24 cellular contexts compared by ENCODE assay signal in the genomic region with DNA sequence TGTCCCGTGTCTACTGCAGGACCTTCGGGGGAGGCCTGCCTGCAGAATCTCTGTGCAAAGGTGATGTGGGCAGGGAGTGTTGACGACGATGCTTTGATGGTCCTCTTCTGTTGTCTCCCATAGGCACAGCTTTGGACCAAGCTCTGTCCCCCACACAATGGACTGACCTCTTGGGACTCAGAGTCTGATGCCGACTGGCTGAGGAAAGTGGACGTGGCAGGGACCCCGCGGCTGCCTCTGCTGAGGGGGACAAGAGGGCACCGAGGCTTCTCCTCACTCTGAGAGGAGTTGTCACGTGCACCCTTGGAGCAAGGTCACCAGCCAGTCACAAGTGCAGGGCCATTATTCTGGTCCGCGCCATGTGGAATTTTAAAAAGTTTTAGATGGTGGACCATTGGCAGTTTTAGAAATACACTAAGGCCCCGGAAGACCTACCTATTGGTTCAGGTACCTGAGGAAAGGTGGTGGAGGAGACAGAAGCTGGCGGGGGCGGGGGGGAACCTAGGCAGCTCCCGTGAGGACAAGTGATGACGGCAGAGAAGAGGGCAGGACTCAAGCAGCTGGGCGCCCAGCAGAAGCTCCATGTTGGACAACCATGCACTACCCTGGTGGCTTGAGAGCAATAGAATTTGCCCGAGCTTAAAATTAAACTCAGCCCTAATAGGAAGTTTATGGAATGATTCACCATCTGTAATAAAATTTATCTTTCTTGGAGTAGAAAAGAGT.
"Had no signal": no experiment of that assay in that cellular context is flagged by ENCODE, and none has a peak within 500 bp of the region (broad histone marks: within the 10 kb centered on the region; RNA-seq: fewer than 3 reads in every experiment).

No MANE protein-coding gene starts in this region.

- H3K27ac ChIP-seq: adrenal gland, body of pancreas, heart left ventricle, ovary, prostate gland, WERI-Rb-1 had no signal

- H3K9me3 ChIP-seq: adrenal gland, body of pancreas, ovary, prostate gland had no signal

- H3K4me3 ChIP-seq: adrenal gland, body of pancreas, heart left ventricle, ovary, prostate gland had no signal

- DNase-seq: activated CD4-positive, alpha-beta memory T cell treated with anti-CD3 and anti-CD28 coated beads for 36 hours; activated CD4-positive, alpha-beta T cell treated with anti-CD3 and anti-CD28 coated beads, Interleukin-2, amount 10 ng/mL, durations not matched to agents 24 days and 14 days; activated CD4-positive, CD25-positive, alpha-beta regulatory T cell treated with anti-CD3 and anti-CD28 coated beads, Interleukin-2, amount 50 U/mL, for 72 hours; activated CD8-positive, alpha-beta memory T cell treated with anti-CD3 and anti-CD28 coated beads, Interleukin-2, amount 50 U/mL, for 4 hours; activated naive CD4-positive, alpha-beta T cell; activated T-cell treated with anti-CD3 and anti-CD28 coated beads, Interleukin-2, amount 50 U/mL, for 1 hour; adrenal gland; body of pancreas; cortex of kidney; heart left ventricle; hypothalamus; immature natural killer cell; kidney; retina; SK-N-SH; stimulated activated naive CD8-positive, alpha-beta T cell treated with anti-CD3 and anti-CD28 coated beads, Interleukin-15, Interleukin-2, amounts not matched to agents 100 U/mL and 50 U/mL, for 24 hours; SW 1271; T-helper 17 cell; T1000; WERI-Rb-1 had no signal

- H3K27me3 ChIP-seq: adrenal gland, body of pancreas, ovary had no signal

- H3K36me3 ChIP-seq: adrenal gland, heart left ventricle, ovary, prostate gland, WERI-Rb-1 had no signal

- ATAC-seq: activated naive CD4-positive, alpha-beta T cell treated with anti-CD3 and anti-CD28 coated beads, Interleukin-2, amount 50 U/mL, for 72 hours; activated T-helper 17 cell treated with anti-CD3 and anti-CD28 coated beads, Interleukin-2, amount 50 U/mL, for 72 hours; body of pancreas; heart left ventricle; stimulated activated naive CD8-positive, alpha-beta T cell treated with anti-CD3 and anti-CD28 coated beads, Interleukin-15, Interleukin-2, amounts not matched to agents 100 U/mL and 50 U/mL, for 24 hours; T-helper 17 cell had no signal

- H3K4me1 ChIP-seq: adrenal gland, body of pancreas, heart left ventricle, prostate gland had no signal
